12 cellular contexts compared by ENCODE assay signal in genomic region chr15:93018574-93018973, GRCh38.
A peak's percentile ranks its signal among the peaks of the same experiment; 100 is the strongest.
DNase-seq lines count a peak whose midpoint lies in the region; ATAC-seq and TF ChIP-seq lines count a peak whose summit lies in the region.
"Had no signal": no experiment of that assay in that cellular context is flagged by ENCODE, and none has a peak within 500 bp of the region (broad histone marks: within the 10 kb centered on the region; RNA-seq: fewer than 3 reads in every experiment).

No MANE protein-coding gene starts in this region.

- TF ChIP-seq CTCF in OCI-LY1 (IDR thresholded peaks at IDR 0.05; ENCODE audit: low read length) (0 out of 2 replicates have a peak, but pooled peaks have one; percentile 6), endodermal cell (conservative IDR thresholded peaks at IDR 0.05) (peak; percentile 70), ovary (IDR thresholded peaks at IDR 0.05) (no peak)

- H3K4me1 ChIP-seq in OCI-LY1 (ENCODE audit: insufficient read depth, low read length, severe bottlenecking) (no peaks in the 10 kb centered on the region), endodermal cell (ENCODE audit: control insufficient read depth, insufficient read depth, low read length) (no peaks in the 10 kb centered on the region), rectal smooth muscle tissue (ENCODE audit: control insufficient read depth, insufficient read depth, low read length) (no peaks in the 10 kb centered on the region), ovary (ENCODE audit: insufficient read depth) (no peaks in the 10 kb centered on the region)
- H3K4me1 ChIP-seq: BLaER1 treated with 17β-estradiol and CSF1 and Interleukin-3, amounts not matched to agents 10 nM and 100 nM had no signal

- no peaks in the 10 kb centered on the region for H3K27me3 Mint-ChIP-seq in T-helper 2 cell treated with Interferon-gamma antibody and Interleukin-4, amounts not matched to agents 5 μg/mL and 100 μg/mL, for 36 hours (ENCODE audit: low read depth)
- H3K27me3 Mint-ChIP-seq in endodermal cell (ENCODE audit: insufficient read depth): no peaks in the 10 kb centered on the region
- H3K27me3 Mint-ChIP-seq: naive B cell had no signal

- no peak for TF ChIP-seq POLR2A in ovary (IDR thresholded peaks at IDR 0.05)

- WGBS in endodermal cell (ENCODE audit: insufficient coverage in 1 of 2, insufficient read length in 1 of 2), 2 experiments: 89 to 94% methylated on average over 4 of the region's 4 CpGs
- 72 to 85% (median 81%) methylated on average over 4 of the region's 4 CpGs for WGBS in ovary, 3 donors

- DNase-seq in T-helper 2 cell treated with Interferon-gamma antibody and Interleukin-4, amounts not matched to agents 5 μg/mL and 100 μg/mL, for 36 hours (ENCODE audit: low spot score): no peak
- DNase-seq in T-helper 2 cell (no peak), endodermal cell (peak; percentile 75), ovary (no peak)
- DNase-seq: activated T-cell treated with anti-CD3 and anti-CD28 coated beads for 4 hours, naive B cell had no signal

- H3K9me3 ChIP-seq in OCI-LY1 (ENCODE audit: low read length) (no peaks in the 10 kb centered on the region), endodermal cell (ENCODE audit: control insufficient read depth, low read length) (no peaks in the 10 kb centered on the region), ovary (no peaks in the 10 kb centered on the region)
- H3K9me3 ChIP-seq: BLaER1 treated with 17β-estradiol and CSF1 and Interleukin-3, amounts not matched to agents 10 nM and 100 nM had no signal

- H3K9me2 ChIP-seq in OCI-LY1 (ENCODE audit: low read depth, low read length): no peaks in the 10 kb centered on the region

- peaks cover 50% of the 10 kb centered on the region for H3K4me1 Mint-ChIP-seq in T-helper 2 cell treated with Interferon-gamma antibody and Interleukin-4, amounts not matched to agents 5 μg/mL and 100 μg/mL, for 36 hours (ENCODE audit: low read depth)
- no peaks in the 10 kb centered on the region for H3K4me1 Mint-ChIP-seq in endodermal cell

- no peak overlapping the region for H3K27ac ChIP-seq in OCI-LY1 (ENCODE audit: low read depth, low read length, poor library complexity, severe bottlenecking)
- no peak overlapping the region for H3K27ac ChIP-seq in endodermal cell (ENCODE audit: low read depth, low read length)
- peak overlapping the region; percentile 6 for H3K27ac ChIP-seq in rectal smooth muscle tissue (ENCODE audit: low read depth, low read length)
- no peak overlapping the region for H3K27ac ChIP-seq in ovary
- H3K27ac ChIP-seq: BLaER1 treated with 17β-estradiol and CSF1 and Interleukin-3, amounts not matched to agents 10 nM and 100 nM had no signal

- no peak overlapping the region for H3K4me3 Mint-ChIP-seq in T-helper 2 cell treated with Interferon-gamma antibody and Interleukin-4, amounts not matched to agents 5 μg/mL and 100 μg/mL, for 36 hours
- no peak overlapping the region for H3K4me3 Mint-ChIP-seq in endodermal cell

- peaks cover 82% of the 10 kb centered on the region for H3K36me3 Mint-ChIP-seq in T-helper 2 cell treated with Interferon-gamma antibody and Interleukin-4, amounts not matched to agents 5 μg/mL and 100 μg/mL, for 36 hours (ENCODE audit: low read depth)
- H3K36me3 Mint-ChIP-seq in endodermal cell (ENCODE audit: low read depth): peaks cover 88% of the 10 kb centered on the region

- no peaks in the 10 kb centered on the region for H3K9me3 Mint-ChIP-seq in T-helper 2 cell treated with Interferon-gamma antibody and Interleukin-4, amounts not matched to agents 5 μg/mL and 100 μg/mL, for 36 hours
- H3K9me3 Mint-ChIP-seq in endodermal cell: no peaks in the 10 kb centered on the region
- H3K9me3 Mint-ChIP-seq: naive B cell had no signal

- H3F3A ChIP-seq in OCI-LY1 (ENCODE audit: insufficient read depth, low read length): no peaks in the 10 kb centered on the region

- ATAC-seq in HG02571 (IDR thresholded peaks at IDR 0.05; ENCODE audit: unreplicated experiment): no peak
- no peak for ATAC-seq in HG02610 (IDR thresholded peaks at IDR 0.05; ENCODE audit: unreplicated experiment)
- ATAC-seq: esophagus mucosa had no signal

- no peak overlapping the region for H2AFZ ChIP-seq in OCI-LY1 (ENCODE audit: low read length)

- no peak overlapping the region for H3K9ac ChIP-seq in OCI-LY1 (ENCODE audit: low read length)
- H3K9ac ChIP-seq in endodermal cell (ENCODE audit: extremely low read depth, low read length, poor library complexity, severe bottlenecking): no peak overlapping the region
- H3K9ac ChIP-seq in rectal smooth muscle tissue (ENCODE audit: low read length): no peak overlapping the region
- H3K9ac ChIP-seq: BLaER1 treated with 17β-estradiol and CSF1 and Interleukin-3, amounts not matched to agents 10 nM and 100 nM had no signal

- intact Hi-C loops in ovary (cut with DNase I): no loop called here

- no peaks in the 10 kb centered on the region for H3K27me3 ChIP-seq in OCI-LY1 (ENCODE audit: insufficient read depth, low read length)
- H3K27me3 ChIP-seq in endodermal cell (ENCODE audit: control insufficient read depth, insufficient read depth, low read length, poor library complexity, severe bottlenecking): no peaks in the 10 kb centered on the region
- H3K27me3 ChIP-seq in rectal smooth muscle tissue (ENCODE audit: control insufficient read depth, insufficient read depth, low read length): no peaks in the 10 kb centered on the region
- H3K27me3 ChIP-seq in ovary: no peaks in the 10 kb centered on the region
- H3K27me3 ChIP-seq: BLaER1 treated with 17β-estradiol and CSF1 and Interleukin-3, amounts not matched to agents 10 nM and 100 nM had no signal

- H3K27ac Mint-ChIP-seq in T-helper 2 cell treated with Interferon-gamma antibody and Interleukin-4, amounts not matched to agents 5 μg/mL and 100 μg/mL, for 36 hours: peak overlapping the region; percentile 76
- H3K27ac Mint-ChIP-seq in endodermal cell: peak overlapping the region; percentile 65

- no peak overlapping the region for H3K4me2 ChIP-seq in OCI-LY1 (ENCODE audit: low read length)
- H3K4me2 ChIP-seq: BLaER1 treated with 17β-estradiol and CSF1 and Interleukin-3, amounts not matched to agents 10 nM and 100 nM had no signal

- H4K20me1 ChIP-seq in OCI-LY1 (ENCODE audit: insufficient read depth, low read length): no peaks in the 10 kb centered on the region

- TF ChIP-seq EP300 in ovary (IDR thresholded peaks at IDR 0.05): no peak

- H3K4me3 ChIP-seq in OCI-LY1 (ENCODE audit: low read depth, low read length, poor library complexity, severe bottlenecking): no peak overlapping the region
- no peak overlapping the region for H3K4me3 ChIP-seq in endodermal cell (ENCODE audit: low read length)
- H3K4me3 ChIP-seq in rectal smooth muscle tissue (ENCODE audit: low read length): no peak overlapping the region
- no peak overlapping the region for H3K4me3 ChIP-seq in ovary
- H3K4me3 ChIP-seq: BLaER1 treated with 17β-estradiol and CSF1 and Interleukin-3, amounts not matched to agents 10 nM and 100 nM had no signal

- H3K36me3 ChIP-seq in OCI-LY1 (ENCODE audit: insufficient read depth, low read length): peaks cover 98% of the 10 kb centered on the region
- peaks cover 98% of the 10 kb centered on the region for H3K36me3 ChIP-seq in endodermal cell (ENCODE audit: control insufficient read depth, insufficient read depth, low read length)
- H3K36me3 ChIP-seq in rectal smooth muscle tissue (ENCODE audit: control insufficient read depth, insufficient read depth, low read length): peaks cover 49% of the 10 kb centered on the region
- H3K36me3 ChIP-seq in ovary: no peaks in the 10 kb centered on the region

- H3K79me2 ChIP-seq in OCI-LY1 (ENCODE audit: insufficient read depth, low read length): no peaks in the 10 kb centered on the region

Comparison
In these comparisons a context has a peak if more than half of its experiments do, and no peak if none do; other contexts are left out.
1. CTCF ChIP-seq: peak in OCI-LY1 (single experiment) and endodermal cell (single experiment); none in ovary (0 of 3).